In the genomic region with DNA sequence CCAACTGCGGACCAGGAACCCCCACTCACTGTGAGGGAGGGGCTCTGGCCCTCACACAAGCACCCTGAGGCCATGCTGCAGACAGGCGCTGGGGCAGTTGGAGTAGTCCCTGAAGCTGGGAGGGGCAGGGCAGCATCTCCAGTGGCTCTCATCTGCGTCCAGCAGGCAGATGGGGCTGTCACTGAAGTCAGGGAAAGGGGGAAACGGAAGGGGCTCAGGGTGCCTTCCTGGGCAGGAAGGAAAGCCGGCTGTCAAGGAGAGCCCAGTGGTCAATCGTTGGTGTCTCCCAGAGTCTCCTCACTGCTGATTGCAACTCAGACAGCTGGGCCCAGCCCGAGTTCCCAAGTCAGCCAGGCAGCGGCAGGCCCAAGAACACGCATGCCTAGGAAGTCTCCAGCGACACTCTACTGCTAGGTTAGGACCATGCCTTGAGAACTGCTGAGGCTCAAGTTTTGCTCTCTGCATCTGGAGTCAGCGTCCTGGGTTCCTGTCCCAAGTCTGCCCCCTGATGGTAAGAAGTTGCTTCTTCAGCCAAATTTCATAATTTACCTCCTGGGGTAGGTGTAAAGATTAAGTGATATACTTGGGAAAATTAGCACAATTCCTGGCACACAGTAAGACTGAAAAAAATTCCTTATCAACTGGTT, we compare ENCODE assay signal across 8 cellular contexts. TPM values are rescaled to one million over a fixed set of nuclear protein-coding genes. Genes with fewer than 3 reads are reported as not detected.
DNase-seq lines count a peak whose midpoint lies in the region; ATAC-seq, FAIRE-seq and TF ChIP-seq lines count a peak whose summit lies in the region.

No MANE protein-coding gene starts in this region.

- H3K36me3 Mint-ChIP-seq in activated naive CD4-positive, alpha-beta T cell treated with anti-CD3 and anti-CD28 coated beads for 36 hours (ENCODE audit: low read depth): peaks cover 2% of the 10 kb centered on the region

- H3K36me3 ChIP-seq in KOPT-K1 (ENCODE audit: insufficient read depth, low read length): no peaks in the 10 kb centered on the region
- H3K36me3 ChIP-seq in SJSA1: no peaks in the 10 kb centered on the region
- no peaks in the 10 kb centered on the region for H3K36me3 ChIP-seq in pancreas

- H3K4me1 ChIP-seq in SJSA1 (replicated peaks): peaks cover 33% of the 10 kb centered on the region
- H3K4me1 ChIP-seq in pancreas: no peaks in the 10 kb centered on the region

- peaks cover 9% of the 10 kb centered on the region for H3K9me3 Mint-ChIP-seq in activated naive CD4-positive, alpha-beta T cell treated with anti-CD3 and anti-CD28 coated beads for 36 hours

- no peaks in the 10 kb centered on the region for H3K27me3 ChIP-seq in SJSA1 (replicated peaks)
- H3K27me3 ChIP-seq in pancreas: no peaks in the 10 kb centered on the region

- 38 to 42% methylated on average over 11 of the region's 11 CpGs for WGBS in pancreas, 2 donors

- ATAC-seq in GM21528 (IDR thresholded peaks at IDR 0.05; ENCODE audit: low FRiP score, unreplicated experiment) (peak; percentile 72), pancreas (peak; percentile 90 to 97 (median 95))

- H3K4me3 ChIP-seq in SJSA1 (no peak overlapping the region), pancreas (no peak overlapping the region)

- peaks cover 9% of the 10 kb centered on the region for H3K9me3 ChIP-seq in KOPT-K1 (ENCODE audit: insufficient read depth, low read length, poor library complexity, severe bottlenecking)
- no peaks in the 10 kb centered on the region; the same call in 1 of the 2 replicates for H3K9me3 ChIP-seq in SJSA1 (replicated peaks)
- no peaks in the 10 kb centered on the region for H3K9me3 ChIP-seq in pancreas

- H3K4me1 Mint-ChIP-seq in activated naive CD4-positive, alpha-beta T cell treated with anti-CD3 and anti-CD28 coated beads for 36 hours (ENCODE audit: low read depth): peaks cover 2% of the 10 kb centered on the region

- FAIRE-seq in pancreas (lab: Jason Lieb, UNC): peak; percentile 71

- intact Hi-C loops in activated naive CD4-positive, alpha-beta T cell treated with anti-CD3 and anti-CD28 coated beads for 36 hours (cut with micrococcal nuclease): loop anchor here (1.0 to 5.0 kb wide), 5 partner anchors 27 to 330 kb away; a partner anchor contains a TSS
- intact Hi-C loops in pancreas (cut with DNase I): loop anchor here in 2 of 3 donors (5.0 kb wide), 1 partner anchor 75 kb away; no protein-coding TSS in a partner anchor

- H3K4me3 Mint-ChIP-seq in activated naive CD4-positive, alpha-beta T cell treated with anti-CD3 and anti-CD28 coated beads for 36 hours: no peak overlapping the region

- H3K27ac ChIP-seq in KOPT-K1 (ENCODE audit: low read depth, low read length, poor library complexity, severe bottlenecking): peak overlapping the region; percentile 63
- H3K27ac ChIP-seq in SJSA1: no peak overlapping the region
- H3K27ac ChIP-seq in pancreas: no peak overlapping the region

- H3K27ac Mint-ChIP-seq in activated naive CD4-positive, alpha-beta T cell treated with anti-CD3 and anti-CD28 coated beads for 36 hours: no peak overlapping the region

- CTCF ChIA-PET in activated naive CD4-positive, alpha-beta T cell treated with anti-CD3 and anti-CD28 coated beads for 36 hours (lab: Charles Lee): interaction anchor here (0.6 to 2.1 kb wide), 15 partner anchors 11 to 127 kb away, joined by 3 to 14 read pairs (median 5); no protein-coding TSS in a partner anchor

- DNase-seq in DMS114 treated with DMSO at 0.1 percent for 48 hours (lab: John Stamatoyannopoulos, UW; ENCODE audit: unreplicated experiment): peak; percentile 53
- DNase-seq in SJSA1 (ENCODE audit: low read depth in 1 of 2, low spot score in 2 of 2): peak; percentile 67 to 76
- DNase-seq in activated naive CD4-positive, alpha-beta T cell treated with anti-CD3 and anti-CD28 coated beads for 36 hours: peak; percentile 63
- DNase-seq in glomerular endothelial cell (ENCODE audit: extremely low read depth, low read depth, low spot score): peak; percentile 41
- peak in 5 of 6 donors; percentile 47 to 63 (median 53) for DNase-seq in pancreas
- no peak for DNase-seq in NCI-H187 treated with DMSO at 0.1 percent for 48 hours (lab: John Stamatoyannopoulos, UW)

- H3K27me3 Mint-ChIP-seq in activated naive CD4-positive, alpha-beta T cell treated with anti-CD3 and anti-CD28 coated beads for 36 hours (ENCODE audit: low read depth): no peaks in the 10 kb centered on the region

- TF ChIP-seq CTCF in pancreas (IDR thresholded peaks at IDR 0.05): peak; percentile 34 to 52 (median 50)

RNA-seq across cellular contexts. Expression of a gene that starts 27.4 kb away (rescaled TPM):
- 0.21 and 1.0 TPM in 2 replicates for total RNA-seq in SJSA1 (2014; rRNA removed; shearing (Covaris generic))
- total RNA-seq in activated naive CD4-positive, alpha-beta T cell treated with anti-CD3 and anti-CD28 coated beads for 36 hours: not detected
- total RNA-seq in glomerular endothelial cell (not detected in 2 replicates), pancreas (1 to 10 TPM in 2 of 6 donors, under 1 TPM in 4; 0.38 to 2.1 (median 0.89) TPM)
- polyA plus RNA-seq in pancreas: 1 to 10 TPM in 1 of 2 donors, under 1 TPM in 1; 0.73 to 1.3 TPM

RNA-seq across cellular contexts. Expression of a gene that starts 35.0 kb away (rescaled TPM):
- not detected in 2 replicates for total RNA-seq in SJSA1 (2014; rRNA removed; shearing (Covaris generic))
- not detected for total RNA-seq in activated naive CD4-positive, alpha-beta T cell treated with anti-CD3 and anti-CD28 coated beads for 36 hours
- total RNA-seq in glomerular endothelial cell: not detected in 2 replicates
- total RNA-seq in pancreas: not detected
- polyA plus RNA-seq in pancreas: not detected
